ENCODE assay signal across 18 cellular contexts in the genomic region with DNA sequence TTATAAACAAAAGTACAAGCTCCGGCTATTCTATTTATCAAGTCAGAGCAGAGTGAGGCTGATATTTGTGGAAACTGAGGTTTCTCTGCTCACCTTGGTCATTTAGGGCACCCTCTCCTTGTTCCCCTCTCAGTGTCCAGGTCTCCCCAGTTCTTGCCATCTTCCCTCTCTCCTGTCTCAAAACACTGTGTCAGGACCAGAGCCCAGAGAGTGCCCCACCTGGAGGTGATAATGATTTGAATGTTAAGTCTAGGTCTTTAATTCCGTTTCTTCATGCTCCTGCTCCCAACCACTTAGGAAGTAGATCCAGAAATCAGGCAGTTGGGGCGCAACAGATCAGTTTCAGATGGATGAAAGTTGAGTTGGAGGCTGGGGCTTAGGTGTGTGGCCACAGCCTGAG.
"Had no signal": no experiment of that assay in that cellular context is flagged by ENCODE, and none has a peak within 500 bp of the region (broad histone marks: within the 10 kb centered on the region; RNA-seq: fewer than 3 reads in every experiment).

No MANE protein-coding gene starts in this region.

- H3K4me3 Mint-ChIP-seq: activated naive CD4-positive, alpha-beta T cell treated with anti-CD3 and anti-CD28 coated beads, Interleukin-2, amount 50 U/mL, for 24 hours; activated T-cell treated with anti-CD3 and anti-CD28 coated beads, Interleukin-2, amount 50 U/mL, for 24 hours; brain; central memory CD8-positive, alpha-beta T cell; natural killer cell treated with Interleukin-12 subunit alpha and Interleukin-12 subunit beta and Interleukin-15 and Interleukin-18, amount 100 ng/mL, for 72 hours; stimulated activated memory B cell treated with anti-CD40 and anti-IgM and Interleukin-4, amounts not matched to agents 10 μg/mL and 1 μg/mL and 100 μg/mL, for 72 hours had no signal

- H3K27me3 ChIP-seq: tibial nerve, uterus had no signal

- H3K27ac ChIP-seq: tibial nerve, uterus had no signal

- H3K4me3 ChIP-seq: tibial nerve, uterus had no signal

- H3K9me3 ChIP-seq: tibial nerve, uterus had no signal

- ATAC-seq: activated CD4-positive, CD25-positive, alpha-beta regulatory T cell treated with anti-CD3 and anti-CD28 coated beads, Interleukin-2, amount 50 U/mL, for 24 hours; natural killer cell treated with Interleukin-12 subunit alpha and Interleukin-12 subunit beta and Interleukin-15 and Interleukin-18, amount 100 ng/mL, for 72 hours; stimulated activated memory B cell treated with anti-CD40 and anti-IgM and Interleukin-4, amounts not matched to agents 10 μg/mL and 1 μg/mL and 100 μg/mL, for 72 hours had no signal

- H3K4me1 Mint-ChIP-seq: activated naive CD4-positive, alpha-beta T cell treated with anti-CD3 and anti-CD28 coated beads, Interleukin-2, amount 50 U/mL, for 24 hours had no signal

- DNase-seq: activated CD4-positive, alpha-beta T cell treated with anti-CD3 and anti-CD28 coated beads, Interleukin-2, amount 50 U/mL, for 4 hours; activated T-cell treated with anti-CD3 and anti-CD28 coated beads, Interleukin-2, amount 50 U/mL, for 24 hours; amniotic stem cell; cortex of kidney; effector CD8-positive, alpha-beta T cell; foreskin melanocyte; posterior cingulate gyrus; retina; stimulated activated CD4-positive, alpha-beta T cell treated with anti-CD3 and anti-CD28 coated beads, Interleukin-2, amount 100 ng/mL, for 48 hours; T1000; uterus had no signal

- H3K36me3 Mint-ChIP-seq: activated naive CD4-positive, alpha-beta T cell treated with anti-CD3 and anti-CD28 coated beads, Interleukin-2, amount 50 U/mL, for 24 hours; brain; natural killer cell treated with Interleukin-12 subunit alpha and Interleukin-12 subunit beta and Interleukin-15 and Interleukin-18, amount 100 ng/mL, for 72 hours; stimulated activated memory B cell treated with anti-CD40 and anti-IgM and Interleukin-4, amounts not matched to agents 10 μg/mL and 1 μg/mL and 100 μg/mL, for 72 hours had no signal

- H3K9me3 Mint-ChIP-seq: activated naive CD4-positive, alpha-beta T cell treated with anti-CD3 and anti-CD28 coated beads, Interleukin-2, amount 50 U/mL, for 24 hours; activated T-cell treated with anti-CD3 and anti-CD28 coated beads, Interleukin-2, amount 50 U/mL, for 24 hours; brain; central memory CD8-positive, alpha-beta T cell; natural killer cell treated with Interleukin-12 subunit alpha and Interleukin-12 subunit beta and Interleukin-15 and Interleukin-18, amount 100 ng/mL, for 72 hours; stimulated activated memory B cell treated with anti-CD40 and anti-IgM and Interleukin-4, amounts not matched to agents 10 μg/mL and 1 μg/mL and 100 μg/mL, for 72 hours had no signal

- H3K27ac Mint-ChIP-seq: activated naive CD4-positive, alpha-beta T cell treated with anti-CD3 and anti-CD28 coated beads, Interleukin-2, amount 50 U/mL, for 24 hours; activated T-cell treated with anti-CD3 and anti-CD28 coated beads, Interleukin-2, amount 50 U/mL, for 24 hours; natural killer cell treated with Interleukin-12 subunit alpha and Interleukin-12 subunit beta and Interleukin-15 and Interleukin-18, amount 100 ng/mL, for 72 hours; stimulated activated memory B cell treated with anti-CD40 and anti-IgM and Interleukin-4, amounts not matched to agents 10 μg/mL and 1 μg/mL and 100 μg/mL, for 72 hours had no signal

- H3K27me3 Mint-ChIP-seq: activated naive CD4-positive, alpha-beta T cell treated with anti-CD3 and anti-CD28 coated beads, Interleukin-2, amount 50 U/mL, for 24 hours; activated T-cell treated with anti-CD3 and anti-CD28 coated beads, Interleukin-2, amount 50 U/mL, for 24 hours; brain; central memory CD8-positive, alpha-beta T cell; stimulated activated memory B cell treated with anti-CD40 and anti-IgM and Interleukin-4, amounts not matched to agents 10 μg/mL and 1 μg/mL and 100 μg/mL, for 72 hours had no signal

- H3K36me3 ChIP-seq: tibial nerve, uterus had no signal
